ENCODE assay signal across 22 cellular contexts in genomic region chr4:150327262-150327780, GRCh38.
"Had no signal": no experiment of that assay in that cellular context is flagged by ENCODE, and none has a peak within 500 bp of the region (broad histone marks: within the 10 kb centered on the region; RNA-seq: fewer than 3 reads in every experiment).

No MANE protein-coding gene starts in this region.

- H3K4me1 ChIP-seq: esophagus squamous epithelium, prostate gland, right atrium auricular region, suprapubic skin, transverse colon had no signal

- H3K9me3 ChIP-seq: esophagus squamous epithelium, prostate gland, right atrium auricular region, suprapubic skin, transverse colon had no signal

- ATAC-seq: effector memory CD8-positive, alpha-beta T cell; left colon; stimulated activated naive CD8-positive, alpha-beta T cell treated with anti-CD3 and anti-CD28 coated beads, Interleukin-15, amount 100 ng/mL, for 72 hours had no signal

- H3K9me3 Mint-ChIP-seq: activated T-helper 1 cell treated with anti-CD3 and anti-CD28 coated beads, Interleukin-12 subunit alpha, Interleukin-12 subunit beta, Interleukin-2, Interleukin-4 antibody, amounts not matched to agents 30 ng/mL and 10 ng/mL and 1 ng/mL, durations not matched to agents 14 hours and 24 hours and 36 hours; effector memory CD8-positive, alpha-beta T cell; neural progenitor cell; stimulated activated naive CD8-positive, alpha-beta T cell treated with anti-CD3 and anti-CD28 coated beads, Interleukin-15, amount 100 ng/mL, for 72 hours had no signal

- DNase-seq: activated CD4-positive, alpha-beta T cell treated with anti-CD3 and anti-CD28 coated beads for 1 hour; activated CD8-positive, alpha-beta memory T cell treated with anti-CD3 and anti-CD28 coated beads for 24 hours; activated gamma-delta T cell treated with Interleukin-2 at 50 U/mL for 16 hours; amniotic stem cell; dermis blood vessel endothelial cell; effector memory CD8-positive, alpha-beta T cell; esophagus squamous epithelium; left colon; small intestine; stimulated activated CD4-positive, alpha-beta T cell treated with anti-CD3 and anti-CD28 coated beads, Interleukin-15, amount 100 ng/mL, for 24 hours; stimulated activated CD4-positive, alpha-beta T cell treated with anti-CD3 and anti-CD28 coated beads, Interleukin-2, amount 100 ng/mL, for 48 hours; stimulated activated naive CD8-positive, alpha-beta T cell treated with anti-CD3 and anti-CD28 coated beads, Interleukin-15, amount 100 ng/mL, for 72 hours; transverse colon had no signal

- H3K4me3 ChIP-seq: esophagus squamous epithelium, hepatocyte, lung, neural progenitor cell, prostate gland, right atrium auricular region, suprapubic skin, transverse colon had no signal

- H3K27ac ChIP-seq: esophagus squamous epithelium, hepatocyte, neural progenitor cell, prostate gland, right atrium auricular region, suprapubic skin, VCaP had no signal

- FAIRE-seq: small intestine had no signal

- H3K4me2 ChIP-seq: hepatocyte, neural progenitor cell had no signal

- H3K36me3 ChIP-seq: neural progenitor cell, prostate gland, right atrium auricular region, suprapubic skin, transverse colon had no signal

- H3K9ac ChIP-seq: neural progenitor cell had no signal

- H3K27me3 ChIP-seq: esophagus squamous epithelium, hepatocyte, neural progenitor cell, right atrium auricular region, suprapubic skin, transverse colon had no signal

- H3K27ac Mint-ChIP-seq: activated naive CD8-positive, alpha-beta T cell; activated T-helper 1 cell treated with anti-CD3 and anti-CD28 coated beads, Interleukin-12 subunit alpha, Interleukin-12 subunit beta, Interleukin-2, Interleukin-4 antibody, amounts not matched to agents 30 ng/mL and 10 ng/mL and 1 ng/mL, durations not matched to agents 14 hours and 24 hours and 36 hours; neural progenitor cell had no signal

- H2AFZ ChIP-seq: hepatocyte, neural progenitor cell had no signal

- H3K79me2 ChIP-seq: hepatocyte had no signal
